In genomic region chr6:139099984-139100383, GRCh38 we compare ENCODE assay signal across 12 cellular contexts. TPM values are rescaled to one million over a fixed set of nuclear protein-coding genes. Genes with fewer than 3 reads are reported as not detected.
DNase-seq lines count a peak whose midpoint lies in the region; ATAC-seq, FAIRE-seq and TF ChIP-seq lines count a peak whose summit lies in the region.
"Had no signal": no experiment of that assay in that cellular context is flagged by ENCODE, and none has a peak within 500 bp of the region (broad histone marks: within the 10 kb centered on the region; RNA-seq: fewer than 3 reads in every experiment).

No MANE protein-coding gene starts in this region.

- H3K36me3 Mint-ChIP-seq in osteocyte (ENCODE audit: unreplicated experiment), result no peaks in the 10 kb centered on the region
- no peaks in the 10 kb centered on the region for H3K36me3 Mint-ChIP-seq in CD8-positive, alpha-beta T cell

- FAIRE-seq in small intestine (lab: Jason Lieb, UNC), result no peak

- H3K9me3 Mint-ChIP-seq in osteocyte (ENCODE audit: unreplicated experiment), result no peaks in the 10 kb centered on the region
- H3K9me3 Mint-ChIP-seq in CD8-positive, alpha-beta T cell, result no peaks in the 10 kb centered on the region

- intact Hi-C loops in CD8-positive, alpha-beta T cell (cut with DNase I, micrococcal nuclease), result no loop called here

- H3K27me3 Mint-ChIP-seq in osteocyte (ENCODE audit: unreplicated experiment), result peaks cover 6% of the 10 kb centered on the region
- no peaks in the 10 kb centered on the region for H3K27me3 Mint-ChIP-seq in CD8-positive, alpha-beta T cell (ENCODE audit: low read depth)

- no peak overlapping the region for H3K4me3 ChIP-seq in small intestine (ENCODE audit: low read depth in 1 of 2, low read length in 2 of 2)
- no peak overlapping the region for H3K4me3 ChIP-seq in CD8-positive, alpha-beta T cell (ENCODE audit: low read depth, low read length)

- no peak for TF ChIP-seq CTCF in osteocyte (IDR thresholded peaks at IDR 0.05)
- no peak for TF ChIP-seq CTCF in CD8-positive, alpha-beta T cell (IDR thresholded peaks at IDR 0.05)

- H3K4me1 Mint-ChIP-seq in osteocyte (ENCODE audit: unreplicated experiment), result no peaks in the 10 kb centered on the region
- H3K4me1 Mint-ChIP-seq in CD8-positive, alpha-beta T cell (ENCODE audit: low read depth), result peaks cover 12% of the 10 kb centered on the region

- H3K27me3 ChIP-seq in small intestine (ENCODE audit: control insufficient read depth in 2 of 2, insufficient read depth in 2 of 2, low read length in 2 of 2), result no peaks in the 10 kb centered on the region
- no peaks in the 10 kb centered on the region for H3K27me3 ChIP-seq in CD8-positive, alpha-beta T cell (ENCODE audit: insufficient read depth, low read length)

- no peaks in the 10 kb centered on the region for H3K9me3 ChIP-seq in small intestine (ENCODE audit: control insufficient read depth, low read depth)
- no peaks in the 10 kb centered on the region for H3K9me3 ChIP-seq in CD8-positive, alpha-beta T cell (ENCODE audit: low read length)

- H3K4me3 Mint-ChIP-seq in osteocyte (ENCODE audit: unreplicated experiment), result no peak overlapping the region
- no peak overlapping the region for H3K4me3 Mint-ChIP-seq in CD8-positive, alpha-beta T cell

- no peak overlapping the region for H3K27ac Mint-ChIP-seq in osteocyte (ENCODE audit: unreplicated experiment)
- H3K27ac Mint-ChIP-seq in CD8-positive, alpha-beta T cell, result no peak overlapping the region

- H3K27ac ChIP-seq in small intestine (ENCODE audit: low read depth in 1 of 2, low read length in 1 of 2), result no peak overlapping the region
- no peak overlapping the region for H3K27ac ChIP-seq in CD8-positive, alpha-beta T cell (ENCODE audit: low read depth, low read length)

- POLR2A ChIA-PET in CD8-positive, alpha-beta T cell (lab: Charles Lee), result interaction anchor here (1.4 to 1.6 kb wide), 2 partner anchors 8 to 14 kb away, joined by 3 read pairs; no protein-coding TSS in a partner anchor

- CTCF ChIA-PET in CD8-positive, alpha-beta T cell (lab: Charles Lee), result interaction anchor here (0.6 to 1.2 kb wide), 3 partner anchors 9 to 98 kb away, joined by 3 read pairs; no protein-coding TSS in a partner anchor

- H3K36me3 ChIP-seq in small intestine (ENCODE audit: control insufficient read depth in 2 of 2, insufficient read depth in 2 of 2, low read length in 2 of 2), result no peaks in the 10 kb centered on the region
- H3K36me3 ChIP-seq in CD8-positive, alpha-beta T cell (ENCODE audit: insufficient read depth, low read length), result no peaks in the 10 kb centered on the region

- peak; percentile 82 for ATAC-seq in GM18511 (IDR thresholded peaks at IDR 0.05; ENCODE audit: unreplicated experiment)
- ATAC-seq in GM19328 (IDR thresholded peaks at IDR 0.05; ENCODE audit: unreplicated experiment), result peak; percentile 77
- peak; percentile 86 for ATAC-seq in HG02678 (IDR thresholded peaks at IDR 0.05; ENCODE audit: unreplicated experiment)
- ATAC-seq in HG03460 (IDR thresholded peaks at IDR 0.05; ENCODE audit: unreplicated experiment), result peak; percentile 91
- ATAC-seq in CD8-positive, alpha-beta T cell, result no peak

- H3K4me1 ChIP-seq in small intestine (ENCODE audit: control insufficient read depth in 2 of 2, insufficient read depth in 1 of 2, low read depth in 1 of 2, low read length in 1 of 2), result no peaks in the 10 kb centered on the region
- no peaks in the 10 kb centered on the region for H3K4me1 ChIP-seq in CD8-positive, alpha-beta T cell (ENCODE audit: insufficient read depth, low read length)

- WGBS in small intestine, 3 donors, result 73 to 84% (median 76%) methylated on average over 2 of the region's 2 CpGs

- DNase-seq in osteocyte (ENCODE audit: extremely low spot score, unreplicated experiment), result no peak
- no peak for DNase-seq in small intestine
- no peak for DNase-seq in NCI-H345 treated with DMSO at 0.1 percent for 48 hours (lab: John Stamatoyannopoulos, UW; ENCODE audit: unreplicated experiment)
- DNase-seq in CD8-positive, alpha-beta T cell, result no peak
- DNase-seq: effector CD4-positive, alpha-beta T cell; GOT3; hypothalamus; NCI-H2227 treated with DMSO at 0.1 percent for 48 hours had no signal

RNA-seq across cellular contexts. Expression of gene HECA, which starts 34.9 kb away (rescaled TPM):
- 24.3 and 26.2 TPM in 2 replicates for total RNA-seq in osteocyte
- polyA plus RNA-seq in small intestine, result 10 to 100 TPM; 11.6 to 17.0 (median 17.0) TPM
- 100 to 1,000 TPM; 231 to 234 TPM for total RNA-seq in CD8-positive, alpha-beta T cell
